Comparison of ENCODE assay signal across 8 cellular contexts in genomic region chr4:184263910-184264732, GRCh38. TPM values are rescaled to one million over a fixed set of nuclear protein-coding genes. Genes with fewer than 3 reads are reported as not detected.
A peak's percentile ranks its signal among the peaks of the same experiment; 100 is the strongest.
DNase-seq lines count a peak whose midpoint lies in the region; ATAC-seq lines count a peak whose summit lies in the region.

No MANE protein-coding gene starts in this region.

- peak; percentile 36 for ATAC-seq in HG03378 (IDR thresholded peaks at IDR 0.05; ENCODE audit: unreplicated experiment)

- DNase-seq in activated gamma-delta T cell treated with Interleukin-2 at 50 U/mL for 16 hours = peak; percentile 96
- no peak for DNase-seq in activated gamma-delta T cell (lab: John Stamatoyannopoulos, UW)
- DNase-seq in NCI-H460 (ENCODE audit: extremely low read depth, low read depth) = peak; percentile 90
- peak; percentile 88 for DNase-seq in activated CD4-positive, CD25-positive, alpha-beta regulatory T cell treated with anti-CD3 and anti-CD28 coated beads, Interleukin-2, amount 50 U/mL, for 16 hours (ENCODE audit: low read depth, low spot score)
- DNase-seq in central memory CD4-positive, alpha-beta T cell = peak; percentile 86
- DNase-seq in kidney glomerular epithelial cell (lab: John Stamatoyannopoulos, UW) = peak; percentile 85
- peak; percentile 97 to 98 for DNase-seq in stimulated activated CD4-positive, alpha-beta T cell treated with anti-CD3 and anti-CD28 coated beads, Interleukin-2, amount 100 ng/mL, for 24 hours

RNA-seq across cellular contexts. Expression of gene ENPP6, which starts 46.4 kb away (rescaled TPM):
- total RNA-seq in NCI-H460 (2014; rRNA removed; shearing (Covaris generic)) = not detected in 2 replicates
- polyA plus RNA-seq in NCI-H460 (2014; cell fraction: nucleus; rRNA removed) = not detected in 2 replicates
